In the genomic region with DNA sequence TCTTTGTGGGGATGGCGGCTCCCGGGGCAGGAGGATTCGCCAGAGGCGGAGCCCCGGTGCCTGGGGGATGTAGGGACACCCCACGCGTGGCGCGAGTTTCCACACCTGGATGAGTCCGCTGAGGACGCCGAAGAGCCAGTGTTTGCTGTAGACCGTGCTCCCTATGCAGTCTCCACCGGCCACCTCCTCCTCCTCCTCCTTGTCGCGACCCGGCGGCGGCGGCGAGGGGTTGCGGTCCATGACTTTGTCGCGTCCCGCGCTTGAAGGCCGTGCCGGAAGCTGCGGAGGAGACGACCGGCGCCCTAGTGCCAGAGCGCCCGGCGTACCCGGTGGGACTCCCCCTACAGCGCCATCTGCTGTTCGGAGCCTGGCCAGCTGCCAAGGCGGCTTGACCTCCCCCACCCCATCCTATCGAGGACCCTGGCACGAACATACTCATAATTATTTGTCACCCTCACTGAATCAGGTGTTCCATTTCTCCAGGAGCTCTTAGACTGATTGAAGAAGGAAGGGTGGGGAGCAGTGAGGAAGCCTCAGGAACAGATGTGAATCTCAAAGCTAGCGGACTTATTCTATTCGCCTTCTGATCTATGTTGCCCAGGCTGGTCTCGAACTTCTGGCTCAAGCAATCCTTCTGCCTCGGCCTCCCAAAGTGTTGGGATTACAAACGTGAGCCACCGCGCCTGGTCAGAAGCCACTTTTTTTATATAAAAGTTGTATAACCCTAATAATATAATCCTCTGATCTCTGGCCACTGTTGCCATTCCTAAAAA, we compare ENCODE assay signal across 1 cellular context.
TF ChIP-seq lines count a peak whose summit lies in the region.

A gene with protein sequence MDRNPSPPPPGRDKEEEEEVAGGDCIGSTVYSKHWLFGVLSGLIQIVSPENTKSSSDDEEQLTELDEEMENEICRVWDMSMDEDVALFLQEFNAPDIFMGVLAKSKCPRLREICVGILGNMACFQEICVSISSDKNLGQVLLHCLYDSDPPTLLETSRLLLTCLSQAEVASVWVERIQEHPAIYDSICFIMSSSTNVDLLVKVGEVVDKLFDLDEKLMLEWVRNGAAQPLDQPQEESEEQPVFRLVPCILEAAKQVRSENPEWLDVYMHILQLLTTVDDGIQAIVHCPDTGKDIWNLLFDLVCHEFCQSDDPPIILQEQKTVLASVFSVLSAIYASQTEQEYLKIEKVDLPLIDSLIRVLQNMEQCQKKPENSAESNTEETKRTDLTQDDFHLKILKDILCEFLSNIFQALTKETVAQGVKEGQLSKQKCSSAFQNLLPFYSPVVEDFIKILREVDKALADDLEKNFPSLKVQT (minus strand): TSS at position 281 of the 773 bp plus-strand sequence. CDS start 41 bp downstream, at position 240.

TF ChIP-seq in HepG2, 621 proteins besides CTCF, POLR2A, EP300 and RAD21 (continued from another document and continues in another):
- TF ChIP-seq, protein P1, sequence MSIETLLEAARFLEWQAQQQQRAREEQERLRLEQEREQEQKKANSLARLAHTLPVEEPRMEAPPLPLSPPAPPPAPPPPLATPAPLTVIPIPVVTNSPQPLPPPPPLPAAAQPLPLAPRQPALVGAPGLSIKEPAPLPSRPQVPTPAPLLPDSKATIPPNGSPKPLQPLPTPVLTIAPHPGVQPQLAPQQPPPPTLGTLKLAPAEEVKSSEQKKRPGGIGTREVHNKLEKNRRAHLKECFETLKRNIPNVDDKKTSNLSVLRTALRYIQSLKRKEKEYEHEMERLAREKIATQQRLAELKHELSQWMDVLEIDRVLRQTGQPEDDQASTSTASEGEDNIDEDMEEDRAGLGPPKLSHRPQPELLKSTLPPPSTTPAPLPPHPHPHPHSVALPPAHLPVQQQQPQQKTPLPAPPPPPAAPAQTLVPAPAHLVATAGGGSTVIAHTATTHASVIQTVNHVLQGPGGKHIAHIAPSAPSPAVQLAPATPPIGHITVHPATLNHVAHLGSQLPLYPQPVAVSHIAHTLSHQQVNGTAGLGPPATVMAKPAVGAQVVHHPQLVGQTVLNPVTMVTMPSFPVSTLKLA (IDR thresholded peaks at IDR 0.05): no peak
- peak; percentile 75 for TF ChIP-seq MED8 (CRISPR knock-in tag; IDR thresholded peaks at IDR 0.05; ENCODE audit: insufficient replicate concordance)
- TF ChIP-seq, protein P2, sequence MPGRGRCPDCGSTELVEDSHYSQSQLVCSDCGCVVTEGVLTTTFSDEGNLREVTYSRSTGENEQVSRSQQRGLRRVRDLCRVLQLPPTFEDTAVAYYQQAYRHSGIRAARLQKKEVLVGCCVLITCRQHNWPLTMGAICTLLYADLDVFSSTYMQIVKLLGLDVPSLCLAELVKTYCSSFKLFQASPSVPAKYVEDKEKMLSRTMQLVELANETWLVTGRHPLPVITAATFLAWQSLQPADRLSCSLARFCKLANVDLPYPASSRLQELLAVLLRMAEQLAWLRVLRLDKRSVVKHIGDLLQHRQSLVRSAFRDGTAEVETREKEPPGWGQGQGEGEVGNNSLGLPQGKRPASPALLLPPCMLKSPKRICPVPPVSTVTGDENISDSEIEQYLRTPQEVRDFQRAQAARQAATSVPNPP (CRISPR knock-in tag; IDR thresholded peaks at IDR 0.05): no peak
- TF ChIP-seq, protein P3, sequence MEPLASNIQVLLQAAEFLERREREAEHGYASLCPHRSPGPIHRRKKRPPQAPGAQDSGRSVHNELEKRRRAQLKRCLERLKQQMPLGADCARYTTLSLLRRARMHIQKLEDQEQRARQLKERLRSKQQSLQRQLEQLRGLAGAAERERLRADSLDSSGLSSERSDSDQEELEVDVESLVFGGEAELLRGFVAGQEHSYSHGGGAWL (CRISPR knock-in tag; IDR thresholded peaks at IDR 0.05): peak; percentile 87
- TF ChIP-seq MYNN (CRISPR knock-in tag; IDR thresholded peaks at IDR 0.05; ENCODE audit: low read depth): no peak
- no peak for TF ChIP-seq ZNF598 (CRISPR knock-in tag; IDR thresholded peaks at IDR 0.05; ENCODE audit: borderline replicate concordance)
- no peak for TF ChIP-seq ZNF549 (CRISPR knock-in tag; IDR thresholded peaks at IDR 0.05)
- TF ChIP-seq SRSF4 (IDR thresholded peaks at IDR 0.05; ENCODE audit: low read depth, low read length, poor library complexity, severe bottlenecking): no peak
- TF ChIP-seq, protein P4, sequence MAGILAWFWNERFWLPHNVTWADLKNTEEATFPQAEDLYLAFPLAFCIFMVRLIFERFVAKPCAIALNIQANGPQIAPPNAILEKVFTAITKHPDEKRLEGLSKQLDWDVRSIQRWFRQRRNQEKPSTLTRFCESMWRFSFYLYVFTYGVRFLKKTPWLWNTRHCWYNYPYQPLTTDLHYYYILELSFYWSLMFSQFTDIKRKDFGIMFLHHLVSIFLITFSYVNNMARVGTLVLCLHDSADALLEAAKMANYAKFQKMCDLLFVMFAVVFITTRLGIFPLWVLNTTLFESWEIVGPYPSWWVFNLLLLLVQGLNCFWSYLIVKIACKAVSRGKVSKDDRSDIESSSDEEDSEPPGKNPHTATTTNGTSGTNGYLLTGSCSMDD (CRISPR knock-in tag; IDR thresholded peaks at IDR 0.05): no peak
- TF ChIP-seq KLF9 (CRISPR knock-in tag; IDR thresholded peaks at IDR 0.05; ENCODE audit: low read depth): no peak
- TF ChIP-seq PAX8 (CRISPR knock-in tag; IDR thresholded peaks at IDR 0.05; ENCODE audit: borderline replicate concordance): peak; percentile 39; the same call in 1 of the 2 replicates
- no peak for TF ChIP-seq SP2 (CRISPR knock-in tag; IDR thresholded peaks at IDR 0.05)
- TF ChIP-seq, protein P5, sequence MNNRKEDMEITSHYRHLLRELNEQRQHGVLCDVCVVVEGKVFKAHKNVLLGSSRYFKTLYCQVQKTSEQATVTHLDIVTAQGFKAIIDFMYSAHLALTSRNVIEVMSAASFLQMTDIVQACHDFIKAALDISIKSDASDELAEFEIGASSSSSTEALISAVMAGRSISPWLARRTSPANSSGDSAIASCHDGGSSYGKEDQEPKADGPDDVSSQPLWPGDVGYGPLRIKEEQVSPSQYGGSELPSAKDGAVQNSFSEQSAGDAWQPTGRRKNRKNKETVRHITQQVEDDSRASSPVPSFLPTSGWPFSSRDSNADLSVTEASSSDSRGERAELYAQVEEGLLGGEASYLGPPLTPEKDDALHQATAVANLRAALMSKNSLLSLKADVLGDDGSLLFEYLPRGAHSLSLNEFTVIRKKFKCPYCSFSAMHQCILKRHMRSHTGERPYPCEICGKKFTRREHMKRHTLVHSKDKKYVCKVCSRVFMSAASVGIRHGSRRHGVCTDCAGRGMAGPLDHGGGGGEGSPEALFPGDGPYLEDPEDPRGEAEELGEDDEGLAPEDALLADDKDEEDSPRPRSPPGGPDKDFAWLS (CRISPR knock-in tag; IDR thresholded peaks at IDR 0.05; ENCODE audit: borderline replicate concordance): 0 out of 2 replicates have a peak, but pooled peaks have one; percentile 43
- TF ChIP-seq, protein P6, sequence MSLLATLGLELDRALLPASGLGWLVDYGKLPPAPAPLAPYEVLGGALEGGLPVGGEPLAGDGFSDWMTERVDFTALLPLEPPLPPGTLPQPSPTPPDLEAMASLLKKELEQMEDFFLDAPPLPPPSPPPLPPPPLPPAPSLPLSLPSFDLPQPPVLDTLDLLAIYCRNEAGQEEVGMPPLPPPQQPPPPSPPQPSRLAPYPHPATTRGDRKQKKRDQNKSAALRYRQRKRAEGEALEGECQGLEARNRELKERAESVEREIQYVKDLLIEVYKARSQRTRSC (CRISPR knock-in tag; IDR thresholded peaks at IDR 0.05; ENCODE audit: low read depth): peak; percentile 57; the same call in 1 of the 2 replicates
- TF ChIP-seq ZNF709 (CRISPR knock-in tag; IDR thresholded peaks at IDR 0.05): no peak
- TF ChIP-seq, protein P7, sequence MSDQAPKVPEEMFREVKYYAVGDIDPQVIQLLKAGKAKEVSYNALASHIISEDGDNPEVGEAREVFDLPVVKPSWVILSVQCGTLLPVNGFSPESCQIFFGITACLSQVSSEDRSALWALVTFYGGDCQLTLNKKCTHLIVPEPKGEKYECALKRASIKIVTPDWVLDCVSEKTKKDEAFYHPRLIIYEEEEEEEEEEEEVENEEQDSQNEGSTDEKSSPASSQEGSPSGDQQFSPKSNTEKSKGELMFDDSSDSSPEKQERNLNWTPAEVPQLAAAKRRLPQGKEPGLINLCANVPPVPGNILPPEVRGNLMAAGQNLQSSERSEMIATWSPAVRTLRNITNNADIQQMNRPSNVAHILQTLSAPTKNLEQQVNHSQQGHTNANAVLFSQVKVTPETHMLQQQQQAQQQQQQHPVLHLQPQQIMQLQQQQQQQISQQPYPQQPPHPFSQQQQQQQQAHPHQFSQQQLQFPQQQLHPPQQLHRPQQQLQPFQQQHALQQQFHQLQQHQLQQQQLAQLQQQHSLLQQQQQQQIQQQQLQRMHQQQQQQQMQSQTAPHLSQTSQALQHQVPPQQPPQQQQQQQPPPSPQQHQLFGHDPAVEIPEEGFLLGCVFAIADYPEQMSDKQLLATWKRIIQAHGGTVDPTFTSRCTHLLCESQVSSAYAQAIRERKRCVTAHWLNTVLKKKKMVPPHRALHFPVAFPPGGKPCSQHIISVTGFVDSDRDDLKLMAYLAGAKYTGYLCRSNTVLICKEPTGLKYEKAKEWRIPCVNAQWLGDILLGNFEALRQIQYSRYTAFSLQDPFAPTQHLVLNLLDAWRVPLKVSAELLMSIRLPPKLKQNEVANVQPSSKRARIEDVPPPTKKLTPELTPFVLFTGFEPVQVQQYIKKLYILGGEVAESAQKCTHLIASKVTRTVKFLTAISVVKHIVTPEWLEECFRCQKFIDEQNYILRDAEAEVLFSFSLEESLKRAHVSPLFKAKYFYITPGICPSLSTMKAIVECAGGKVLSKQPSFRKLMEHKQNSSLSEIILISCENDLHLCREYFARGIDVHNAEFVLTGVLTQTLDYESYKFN (CRISPR knock-in tag; conservative IDR thresholded peaks at IDR 0.05): peak; percentile 53; the same call in 1 of the 2 replicates
- TF ChIP-seq KLF13 (CRISPR knock-in tag; IDR thresholded peaks at IDR 0.05): no peak
- no peak for TF ChIP-seq SATB2 (CRISPR knock-in tag; IDR thresholded peaks at IDR 0.05)
- TF ChIP-seq, protein P8, sequence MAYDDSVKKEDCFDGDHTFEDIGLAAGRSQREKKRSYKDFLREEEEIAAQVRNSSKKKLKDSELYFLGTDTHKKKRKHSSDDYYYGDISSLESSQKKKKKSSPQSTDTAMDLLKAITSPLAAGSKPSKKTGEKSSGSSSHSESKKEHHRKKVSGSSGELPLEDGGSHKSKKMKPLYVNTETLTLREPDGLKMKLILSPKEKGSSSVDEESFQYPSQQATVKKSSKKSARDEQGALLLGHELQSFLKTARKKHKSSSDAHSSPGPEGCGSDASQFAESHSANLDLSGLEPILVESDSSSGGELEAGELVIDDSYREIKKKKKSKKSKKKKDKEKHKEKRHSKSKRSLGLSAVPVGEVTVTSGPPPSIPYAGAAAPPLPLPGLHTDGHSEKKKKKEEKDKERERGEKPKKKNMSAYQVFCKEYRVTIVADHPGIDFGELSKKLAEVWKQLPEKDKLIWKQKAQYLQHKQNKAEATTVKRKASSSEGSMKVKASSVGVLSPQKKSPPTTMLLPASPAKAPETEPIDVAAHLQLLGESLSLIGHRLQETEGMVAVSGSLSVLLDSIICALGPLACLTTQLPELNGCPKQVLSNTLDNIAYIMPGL (CRISPR knock-in tag; IDR thresholded peaks at IDR 0.05; ENCODE audit: borderline replicate concordance in 1 of 2, low read depth in 1 of 2): peak; percentile 97 to 98
- TF ChIP-seq, protein P9, sequence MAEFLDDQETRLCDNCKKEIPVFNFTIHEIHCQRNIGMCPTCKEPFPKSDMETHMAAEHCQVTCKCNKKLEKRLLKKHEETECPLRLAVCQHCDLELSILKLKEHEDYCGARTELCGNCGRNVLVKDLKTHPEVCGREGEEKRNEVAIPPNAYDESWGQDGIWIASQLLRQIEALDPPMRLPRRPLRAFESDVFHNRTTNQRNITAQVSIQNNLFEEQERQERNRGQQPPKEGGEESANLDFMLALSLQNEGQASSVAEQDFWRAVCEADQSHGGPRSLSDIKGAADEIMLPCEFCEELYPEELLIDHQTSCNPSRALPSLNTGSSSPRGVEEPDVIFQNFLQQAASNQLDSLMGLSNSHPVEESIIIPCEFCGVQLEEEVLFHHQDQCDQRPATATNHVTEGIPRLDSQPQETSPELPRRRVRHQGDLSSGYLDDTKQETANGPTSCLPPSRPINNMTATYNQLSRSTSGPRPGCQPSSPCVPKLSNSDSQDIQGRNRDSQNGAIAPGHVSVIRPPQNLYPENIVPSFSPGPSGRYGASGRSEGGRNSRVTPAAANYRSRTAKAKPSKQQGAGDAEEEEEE (CRISPR knock-in tag; IDR thresholded peaks at IDR 0.05; ENCODE audit: borderline replicate concordance): peak; percentile 96; the same call in 1 of the 2 replicates
- TF ChIP-seq, protein P10, sequence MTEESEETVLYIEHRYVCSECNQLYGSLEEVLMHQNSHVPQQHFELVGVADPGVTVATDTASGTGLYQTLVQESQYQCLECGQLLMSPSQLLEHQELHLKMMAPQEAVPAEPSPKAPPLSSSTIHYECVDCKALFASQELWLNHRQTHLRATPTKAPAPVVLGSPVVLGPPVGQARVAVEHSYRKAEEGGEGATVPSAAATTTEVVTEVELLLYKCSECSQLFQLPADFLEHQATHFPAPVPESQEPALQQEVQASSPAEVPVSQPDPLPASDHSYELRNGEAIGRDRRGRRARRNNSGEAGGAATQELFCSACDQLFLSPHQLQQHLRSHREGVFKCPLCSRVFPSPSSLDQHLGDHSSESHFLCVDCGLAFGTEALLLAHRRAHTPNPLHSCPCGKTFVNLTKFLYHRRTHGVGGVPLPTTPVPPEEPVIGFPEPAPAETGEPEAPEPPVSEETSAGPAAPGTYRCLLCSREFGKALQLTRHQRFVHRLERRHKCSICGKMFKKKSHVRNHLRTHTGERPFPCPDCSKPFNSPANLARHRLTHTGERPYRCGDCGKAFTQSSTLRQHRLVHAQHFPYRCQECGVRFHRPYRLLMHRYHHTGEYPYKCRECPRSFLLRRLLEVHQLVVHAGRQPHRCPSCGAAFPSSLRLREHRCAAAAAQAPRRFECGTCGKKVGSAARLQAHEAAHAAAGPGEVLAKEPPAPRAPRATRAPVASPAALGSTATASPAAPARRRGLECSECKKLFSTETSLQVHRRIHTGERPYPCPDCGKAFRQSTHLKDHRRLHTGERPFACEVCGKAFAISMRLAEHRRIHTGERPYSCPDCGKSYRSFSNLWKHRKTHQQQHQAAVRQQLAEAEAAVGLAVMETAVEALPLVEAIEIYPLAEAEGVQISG (CRISPR knock-in tag; IDR thresholded peaks at IDR 0.05): peak; percentile 100
- no peak for TF ChIP-seq ATRX (CRISPR knock-in tag; IDR thresholded peaks at IDR 0.05; ENCODE audit: borderline replicate concordance)
- 0 out of 2 replicates have a peak, but pooled peaks have one; percentile 54 for TF ChIP-seq SMAD1 (CRISPR knock-in tag; IDR thresholded peaks at IDR 0.05; ENCODE audit: borderline replicate concordance, low read depth)
- TF ChIP-seq SRSF1 (optimal IDR thresholded peaks at IDR 0.05; ENCODE audit: low read depth, low read length): no peak
- peak; percentile 82 for TF ChIP-seq PTBP1 (IDR thresholded peaks at IDR 0.05; ENCODE audit: low read depth, low read length, poor library complexity, severe bottlenecking)
- no peak for TF ChIP-seq ZNF484 (CRISPR knock-in tag; IDR thresholded peaks at IDR 0.05; ENCODE audit: borderline replicate concordance, low read depth)
- TF ChIP-seq, protein P11, sequence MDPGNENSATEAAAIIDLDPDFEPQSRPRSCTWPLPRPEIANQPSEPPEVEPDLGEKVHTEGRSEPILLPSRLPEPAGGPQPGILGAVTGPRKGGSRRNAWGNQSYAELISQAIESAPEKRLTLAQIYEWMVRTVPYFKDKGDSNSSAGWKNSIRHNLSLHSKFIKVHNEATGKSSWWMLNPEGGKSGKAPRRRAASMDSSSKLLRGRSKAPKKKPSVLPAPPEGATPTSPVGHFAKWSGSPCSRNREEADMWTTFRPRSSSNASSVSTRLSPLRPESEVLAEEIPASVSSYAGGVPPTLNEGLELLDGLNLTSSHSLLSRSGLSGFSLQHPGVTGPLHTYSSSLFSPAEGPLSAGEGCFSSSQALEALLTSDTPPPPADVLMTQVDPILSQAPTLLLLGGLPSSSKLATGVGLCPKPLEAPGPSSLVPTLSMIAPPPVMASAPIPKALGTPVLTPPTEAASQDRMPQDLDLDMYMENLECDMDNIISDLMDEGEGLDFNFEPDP (CRISPR knock-in tag; conservative IDR thresholded peaks at IDR 0.05): no peak
